Comparison of ENCODE assay signal across 2 cellular contexts in the genomic region with DNA sequence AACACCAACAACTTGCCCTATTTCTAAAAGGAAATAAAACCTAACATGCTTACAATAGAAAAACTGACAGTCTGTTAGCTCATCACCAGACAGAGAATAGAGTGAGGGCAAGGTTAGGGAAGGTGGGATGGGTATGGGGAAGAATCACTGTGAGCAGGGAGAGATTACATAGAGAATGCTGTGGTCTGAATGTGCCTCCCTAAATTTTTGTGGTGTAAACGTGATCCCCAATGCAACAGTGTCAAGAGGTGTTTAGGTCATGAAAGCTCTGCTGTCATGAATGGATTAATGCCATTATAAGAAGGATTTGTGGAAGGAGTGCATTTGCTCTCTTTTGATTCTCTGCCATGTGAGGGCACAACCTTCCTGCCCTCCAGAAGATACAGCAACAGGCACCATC.
TF ChIP-seq lines count a peak whose summit lies in the region.

No MANE protein-coding gene starts in this region.

TF ChIP-seq in SK-N-SH, 30 proteins besides CTCF, POLR2A, EP300 and RAD21 (continued from another document):
- TF ChIP-seq USF2 (IDR thresholded peaks at IDR 0.05; ENCODE audit: borderline replicate concordance, low read depth, low read length): no peak
- TF ChIP-seq MXI1 (IDR thresholded peaks at IDR 0.05; ENCODE audit: low read depth, low read length): no peak
- no peak for TF ChIP-seq TEAD4 (IDR thresholded peaks at IDR 0.05; ENCODE audit: borderline replicate concordance, insufficient read depth)

TF ChIP-seq in SK-N-SH treated with all-trans-retinoic acid at 6 μM for 48 hours, 23 proteins besides CTCF, POLR2A, EP300 and RAD21 (continued from another document):
- TF ChIP-seq, protein P1, sequence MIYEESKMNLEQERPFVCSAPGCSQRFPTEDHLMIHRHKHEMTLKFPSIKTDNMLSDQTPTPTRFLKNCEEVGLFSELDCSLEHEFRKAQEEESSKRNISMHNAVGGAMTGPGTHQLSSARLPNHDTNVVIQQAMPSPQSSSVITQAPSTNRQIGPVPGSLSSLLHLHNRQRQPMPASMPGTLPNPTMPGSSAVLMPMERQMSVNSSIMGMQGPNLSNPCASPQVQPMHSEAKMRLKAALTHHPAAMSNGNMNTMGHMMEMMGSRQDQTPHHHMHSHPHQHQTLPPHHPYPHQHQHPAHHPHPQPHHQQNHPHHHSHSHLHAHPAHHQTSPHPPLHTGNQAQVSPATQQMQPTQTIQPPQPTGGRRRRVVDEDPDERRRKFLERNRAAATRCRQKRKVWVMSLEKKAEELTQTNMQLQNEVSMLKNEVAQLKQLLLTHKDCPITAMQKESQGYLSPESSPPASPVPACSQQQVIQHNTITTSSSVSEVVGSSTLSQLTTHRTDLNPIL (CRISPR knock-in tag; IDR thresholded peaks at IDR 0.05; ENCODE audit: low read depth): no peak
- TF ChIP-seq TCF4 (CRISPR knock-in tag; IDR thresholded peaks at IDR 0.05; ENCODE audit: borderline replicate concordance) (no peak), SNAI2 (CRISPR knock-in tag; IDR thresholded peaks at IDR 0.05) (no peak), CSDC2 (CRISPR knock-in tag; IDR thresholded peaks at IDR 0.05) (no peak), ZC3H10 (CRISPR knock-in tag; IDR thresholded peaks at IDR 0.05) (no peak), RARB (CRISPR knock-in tag; IDR thresholded peaks at IDR 0.05) (no peak), PPARA (CRISPR knock-in tag; IDR thresholded peaks at IDR 0.05; ENCODE audit: borderline replicate concordance) (no peak), TOX (CRISPR knock-in tag; IDR thresholded peaks at IDR 0.05; ENCODE audit: borderline replicate concordance) (no peak)
- TF ChIP-seq, protein P2, sequence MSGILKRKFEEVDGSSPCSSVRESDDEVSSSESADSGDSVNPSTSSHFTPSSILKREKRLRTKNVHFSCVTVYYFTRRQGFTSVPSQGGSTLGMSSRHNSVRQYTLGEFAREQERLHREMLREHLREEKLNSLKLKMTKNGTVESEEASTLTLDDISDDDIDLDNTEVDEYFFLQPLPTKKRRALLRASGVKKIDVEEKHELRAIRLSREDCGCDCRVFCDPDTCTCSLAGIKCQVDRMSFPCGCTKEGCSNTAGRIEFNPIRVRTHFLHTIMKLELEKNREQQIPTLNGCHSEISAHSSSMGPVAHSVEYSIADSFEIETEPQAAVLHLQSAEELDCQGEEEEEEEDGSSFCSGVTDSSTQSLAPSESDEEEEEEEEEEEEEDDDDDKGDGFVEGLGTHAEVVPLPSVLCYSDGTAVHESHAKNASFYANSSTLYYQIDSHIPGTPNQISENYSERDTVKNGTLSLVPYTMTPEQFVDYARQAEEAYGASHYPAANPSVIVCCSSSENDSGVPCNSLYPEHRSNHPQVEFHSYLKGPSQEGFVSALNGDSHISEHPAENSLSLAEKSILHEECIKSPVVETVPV (CRISPR knock-in tag; IDR thresholded peaks at IDR 0.05): no peak
